19 cellular contexts compared by ENCODE assay signal in the genomic region with DNA sequence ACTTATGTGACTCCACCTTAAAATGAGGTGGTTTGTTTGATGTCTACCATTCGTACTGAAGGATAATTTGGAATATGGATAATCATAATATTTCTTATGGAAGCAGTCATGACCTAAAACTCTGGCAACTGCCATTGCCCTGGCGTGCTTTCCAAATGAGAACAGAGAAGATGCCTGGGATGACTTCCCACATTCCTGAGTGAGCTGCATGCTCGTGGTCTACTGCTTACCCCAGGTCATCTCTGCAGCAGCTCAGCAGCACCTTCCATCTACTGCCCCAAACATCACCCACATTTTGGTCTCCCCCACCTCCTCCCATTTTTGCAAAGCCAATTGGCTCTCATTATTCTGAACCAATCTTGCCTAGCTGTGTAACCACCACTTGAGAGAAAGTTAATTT. TPM values are rescaled to one million over a fixed set of nuclear protein-coding genes. Genes with fewer than 3 reads are reported as not detected.
DNase-seq lines count a peak whose midpoint lies in the region; ATAC-seq, FAIRE-seq and TF ChIP-seq lines count a peak whose summit lies in the region.
"Had no signal": no experiment of that assay in that cellular context is flagged by ENCODE, and none has a peak within 500 bp of the region (broad histone marks: within the 10 kb centered on the region; RNA-seq: fewer than 3 reads in every experiment).

No MANE protein-coding gene starts in this region.

- no peak overlapping the region for H3K4me3 Mint-ChIP-seq in mesothelial cell of epicardium
- no peak overlapping the region for H3K4me3 Mint-ChIP-seq in stimulated activated memory B cell treated with anti-CD40 and anti-IgM and Interleukin-4, amounts not matched to agents 10 μg/mL and 1 μg/mL and 100 μg/mL, for 72 hours
- H3K4me3 Mint-ChIP-seq: activated CD8-positive, alpha-beta memory T cell treated with anti-CD3 and anti-CD28 coated beads, Interleukin-2, amount 10 ng/mL, durations not matched to agents 7 days and 5 days; activated naive CD4-positive, alpha-beta T cell treated with anti-CD3 and anti-CD28 coated beads for 36 hours; CD4-positive, alpha-beta memory T cell had no signal

- H3K4me1 ChIP-seq in upper lobe of right lung (no peaks in the 10 kb centered on the region), PC-9 (replicated peaks; ENCODE audit: insufficient read depth) (no peaks in the 10 kb centered on the region)
- H3K4me1 ChIP-seq: pancreas had no signal

- H3K27me3 ChIP-seq in upper lobe of right lung (no peaks in the 10 kb centered on the region), PC-9 (ENCODE audit: insufficient read depth, low read depth) (peaks cover 3% of the 10 kb centered on the region; the same call in 1 of the 2 replicates)
- H3K27me3 ChIP-seq: pancreas had no signal

- no peak for FAIRE-seq in HTR-8/SVneo (lab: Jason Lieb, UNC)
- FAIRE-seq: endometrium, H54, pancreas had no signal

- TF ChIP-seq CTCF in fibroblast of villous mesenchyme (IDR thresholded peaks at IDR 0.05; ENCODE audit: insufficient read depth, low read depth, low read length) (no peak), mesothelial cell of epicardium (IDR thresholded peaks at IDR 0.05; ENCODE audit: unreplicated experiment) (no peak), upper lobe of right lung (IDR thresholded peaks at IDR 0.05) (no peak), PC-9 (conservative IDR thresholded peaks at IDR 0.05) (no peak)

- no peaks in the 10 kb centered on the region for H3K36me3 ChIP-seq in upper lobe of right lung
- H3K36me3 ChIP-seq in PC-9 (ENCODE audit: low read depth): no peaks in the 10 kb centered on the region
- H3K36me3 ChIP-seq: pancreas had no signal

- H3K36me3 Mint-ChIP-seq in mesothelial cell of epicardium: no peaks in the 10 kb centered on the region
- no peaks in the 10 kb centered on the region for H3K36me3 Mint-ChIP-seq in stimulated activated memory B cell treated with anti-CD40 and anti-IgM and Interleukin-4, amounts not matched to agents 10 μg/mL and 1 μg/mL and 100 μg/mL, for 72 hours
- H3K36me3 Mint-ChIP-seq: activated CD8-positive, alpha-beta memory T cell treated with anti-CD3 and anti-CD28 coated beads, Interleukin-2, amount 10 ng/mL, durations not matched to agents 7 days and 5 days; CD4-positive, alpha-beta memory T cell had no signal

- CTCF ChIA-PET in PC-9 (lab: Charles Lee): no interaction called here

- no TSS peak for BruUV-seq in PC-9 (replicated peaks; lab: Mats Ljungman, UMichigan)

- in situ Hi-C loops in G401 (cut with HindIII; ENCODE audit: low sequenced_read_pairs): no loop called here

- peaks cover 23% of the 10 kb centered on the region for H3K4me1 Mint-ChIP-seq in mesothelial cell of epicardium
- H3K4me1 Mint-ChIP-seq in stimulated activated memory B cell treated with anti-CD40 and anti-IgM and Interleukin-4, amounts not matched to agents 10 μg/mL and 1 μg/mL and 100 μg/mL, for 72 hours: no peaks in the 10 kb centered on the region
- H3K4me1 Mint-ChIP-seq: activated CD8-positive, alpha-beta memory T cell treated with anti-CD3 and anti-CD28 coated beads, Interleukin-2, amount 10 ng/mL, durations not matched to agents 7 days and 5 days; CD4-positive, alpha-beta memory T cell had no signal

- H3K79me2 ChIP-seq in PC-9 (ENCODE audit: low read depth): no peaks in the 10 kb centered on the region

- DNase-seq in HTR-8/SVneo (ENCODE audit: insufficient read length, low spot score): peak; percentile 19
- DNase-seq in fibroblast of villous mesenchyme (ENCODE audit: low read depth): peak; percentile 21
- DNase-seq in mesothelial cell of epicardium (ENCODE audit: low spot score in 2 of 2, unreplicated experiment in 2 of 2): no peak
- DNase-seq in upper lobe of right lung: no peak
- no peak for DNase-seq in G401 (ENCODE audit: low spot score)
- DNase-seq in PC-9: no peak
- no peak for DNase-seq in activated CD4-positive, alpha-beta T cell treated with anti-CD3 and anti-CD28 coated beads, Interleukin-2, amount 50 U/mL, for 1 hour
- DNase-seq: activated CD8-positive, alpha-beta memory T cell treated with anti-CD3 and anti-CD28 coated beads, Interleukin-2, amount 10 ng/mL, durations not matched to agents 7 days and 5 days; activated naive CD4-positive, alpha-beta T cell treated with anti-CD3 and anti-CD28 coated beads for 36 hours; caudate nucleus; CD4-positive, alpha-beta memory T cell; GDM1; pancreas had no signal

- no peaks in the 10 kb centered on the region for H3F3A ChIP-seq in PC-9 (ENCODE audit: insufficient read depth, low read depth)

- no peaks in the 10 kb centered on the region for H3K27me3 Mint-ChIP-seq in mesothelial cell of epicardium (ENCODE audit: low read depth)
- H3K27me3 Mint-ChIP-seq in stimulated activated memory B cell treated with anti-CD40 and anti-IgM and Interleukin-4, amounts not matched to agents 10 μg/mL and 1 μg/mL and 100 μg/mL, for 72 hours: peaks cover 8% of the 10 kb centered on the region

- H2AFZ ChIP-seq in PC-9: no peak overlapping the region

- H3K9me3 Mint-ChIP-seq in mesothelial cell of epicardium: no peaks in the 10 kb centered on the region
- H3K9me3 Mint-ChIP-seq in stimulated activated memory B cell treated with anti-CD40 and anti-IgM and Interleukin-4, amounts not matched to agents 10 μg/mL and 1 μg/mL and 100 μg/mL, for 72 hours: no peaks in the 10 kb centered on the region
- H3K9me3 Mint-ChIP-seq: activated naive CD4-positive, alpha-beta T cell treated with anti-CD3 and anti-CD28 coated beads for 36 hours; CD4-positive, alpha-beta memory T cell had no signal

- ATAC-seq in upper lobe of right lung: peak; percentile 47
- ATAC-seq in stimulated activated memory B cell treated with anti-CD40 and anti-IgM and Interleukin-4, amounts not matched to agents 10 μg/mL and 1 μg/mL and 100 μg/mL, for 72 hours: no peak
- ATAC-seq: activated CD8-positive, alpha-beta memory T cell treated with anti-CD3 and anti-CD28 coated beads, Interleukin-2, amount 10 ng/mL, durations not matched to agents 7 days and 5 days had no signal

- no peak overlapping the region for H3K4me3 ChIP-seq in fibroblast of villous mesenchyme (ENCODE audit: low read depth, low read length)
- H3K4me3 ChIP-seq in upper lobe of right lung: no peak overlapping the region
- no peak overlapping the region for H3K4me3 ChIP-seq in PC-9
- H3K4me3 ChIP-seq: pancreas had no signal

- H3K4me2 ChIP-seq in PC-9: no peak overlapping the region

- intact Hi-C loops in upper lobe of right lung (cut with DNase I): no loop called here
- intact Hi-C loops in PC-9 (cut with micrococcal nuclease; ENCODE audit: unreplicated experiment): no loop called here

- POLR2A ChIA-PET in PC-9 (lab: Charles Lee; ENCODE audit: unreplicated experiment): no interaction called here

- no peak overlapping the region for H3K27ac ChIP-seq in upper lobe of right lung
- H3K27ac ChIP-seq in PC-9: no peak overlapping the region
- H3K27ac ChIP-seq: pancreas, VCaP had no signal

- H4K20me1 ChIP-seq in PC-9 (ENCODE audit: insufficient read depth): no peaks in the 10 kb centered on the region

- H3K27ac Mint-ChIP-seq in mesothelial cell of epicardium: peak overlapping the region; percentile 18
- H3K27ac Mint-ChIP-seq in stimulated activated memory B cell treated with anti-CD40 and anti-IgM and Interleukin-4, amounts not matched to agents 10 μg/mL and 1 μg/mL and 100 μg/mL, for 72 hours: no peak overlapping the region
- H3K27ac Mint-ChIP-seq: activated CD8-positive, alpha-beta memory T cell treated with anti-CD3 and anti-CD28 coated beads, Interleukin-2, amount 10 ng/mL, durations not matched to agents 7 days and 5 days; activated naive CD4-positive, alpha-beta T cell treated with anti-CD3 and anti-CD28 coated beads for 36 hours; CD4-positive, alpha-beta memory T cell had no signal

- no peaks in the 10 kb centered on the region for H3K9me2 ChIP-seq in PC-9 (ENCODE audit: insufficient read depth)

- H3K9me3 ChIP-seq in upper lobe of right lung (no peaks in the 10 kb centered on the region), PC-9 (ENCODE audit: insufficient read depth, low read depth) (no peaks in the 10 kb centered on the region)
- H3K9me3 ChIP-seq: pancreas had no signal

RNA-seq across cellular contexts. Expression of a gene that starts 40.1 kb away (rescaled TPM):
- total RNA-seq in fibroblast of villous mesenchyme (not detected in 2 replicates), mesothelial cell of epicardium (not detected in 3 replicates), upper lobe of right lung (not detected), PC-9 (2021) (not detected in 2 replicates)
- not detected in 2 replicates for total RNA-seq in G401 (2014; rRNA removed; shearing (Covaris generic))
- total RNA-seq: activated CD8-positive, alpha-beta memory T cell treated with anti-CD3 and anti-CD28 coated beads, Interleukin-2, amount 10 ng/mL, durations not matched to agents 7 days and 5 days; activated naive CD4-positive, alpha-beta T cell treated with anti-CD3 and anti-CD28 coated beads for 36 hours; CD4-positive, alpha-beta memory T cell; mesenteric fat pad; NCI-H460; pancreas had no signal

Comparison
In these comparisons a context has a peak if more than half of its experiments do, and no peak if none do; other contexts are left out.
1. DNase-seq: peak in HTR-8/SVneo (single experiment) and fibroblast of villous mesenchyme (single experiment); none in mesothelial cell of epicardium (0 of 2), upper lobe of right lung (single experiment), G401 (single experiment), PC-9 (0 of 2) and activated CD4-positive, alpha-beta T cell treated with anti-CD3 and anti-CD28 coated beads, Interleukin-2, amount 50 U/mL, for 1 hour (single experiment).